ENCODE assay signal across 21 cellular contexts in the genomic region with DNA sequence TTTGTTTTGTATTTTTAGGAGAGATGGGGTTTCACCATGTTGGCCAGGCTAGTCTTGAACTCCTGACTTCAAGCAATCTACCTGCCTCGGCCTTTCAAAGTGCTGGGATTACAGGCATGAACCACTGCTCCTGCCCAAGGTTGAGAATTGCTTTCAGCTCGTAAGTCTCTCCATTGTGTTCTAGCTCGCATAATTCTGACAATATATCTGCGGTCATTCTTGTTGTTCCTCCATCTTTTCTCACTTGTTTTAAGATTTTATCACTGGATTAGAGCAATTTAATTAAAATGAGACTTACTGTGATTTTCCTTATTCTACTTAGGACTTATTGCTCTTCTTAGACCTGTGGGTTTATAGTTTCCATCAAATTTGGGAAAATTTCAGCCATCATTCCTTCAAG.
"Had no signal": no experiment of that assay in that cellular context is flagged by ENCODE, and none has a peak within 500 bp of the region (broad histone marks: within the 10 kb centered on the region; RNA-seq: fewer than 3 reads in every experiment).

No MANE protein-coding gene starts in this region.

- H3K36me3 ChIP-seq: esophagus squamous epithelium, gastroesophageal sphincter, ovary, prostate gland, spleen, uterus had no signal

- H3K27ac ChIP-seq: coronary artery, esophagus squamous epithelium, gastroesophageal sphincter, ovary, prostate gland, spleen, testis, uterus had no signal

- H3K27me3 ChIP-seq: esophagus squamous epithelium, ovary, testis, uterus had no signal

- H3K9me3 ChIP-seq: ovary, prostate gland, testis, uterus had no signal

- H3K4me1 ChIP-seq: esophagus squamous epithelium, gastroesophageal sphincter, prostate gland, spleen, testis, uterus had no signal

- H3K4me3 ChIP-seq: coronary artery, esophagus squamous epithelium, gastroesophageal sphincter, ovary, prostate gland, spleen, testis, uterus had no signal

- DNase-seq: activated CD4-positive, alpha-beta T cell treated with anti-CD3 and anti-CD28 coated beads, Interleukin-2, amount 10 ng/mL, durations not matched to agents 24 days and 14 days; activated CD8-positive, alpha-beta memory T cell treated with anti-CD3 and anti-CD28 coated beads, Interleukin-2, amount 10 ng/mL, durations not matched to agents 7 days and 5 days; activated CD8-positive, alpha-beta T cell treated with anti-CD3 and anti-CD28 coated beads for 36 hours; activated effector memory CD4-positive, alpha-beta T cell treated with anti-CD3 and anti-CD28 coated beads, Interleukin-2, amount 50 U/mL, for 16 hours; activated naive CD4-positive, alpha-beta T cell treated with anti-CD3 and anti-CD28 coated beads, Interleukin-2, amount 10 ng/mL, durations not matched to agents 7 days and 5 days; activated T-cell treated with anti-CD3 and anti-CD28 coated beads for 4 hours; cerebellar nuclear complex; esophagus squamous epithelium; head of caudate nucleus; hypothalamus; left ventricle myocardium superior; ovary; spleen; stimulated activated CD4-positive, alpha-beta T cell treated with anti-CD3 and anti-CD28 coated beads, Interleukin-4, amount 100 ng/mL, for 1 hour; stimulated activated naive CD4-positive, alpha-beta T cell; testis; trophoblast cell; uterus had no signal
